9 cellular contexts compared by ENCODE assay signal in genomic region chr1:235952950-235953615, GRCh38.
DNase-seq lines count a peak whose midpoint lies in the region; ATAC-seq and TF ChIP-seq lines count a peak whose summit lies in the region.
"Had no signal": no experiment of that assay in that cellular context is flagged by ENCODE, and none has a peak within 500 bp of the region (broad histone marks: within the 10 kb centered on the region; RNA-seq: fewer than 3 reads in every experiment).

No MANE protein-coding gene starts in this region.

- H3K4me1 Mint-ChIP-seq in Caco-2 (ENCODE audit: low read depth, unreplicated experiment), result peaks cover 8% of the 10 kb centered on the region

- CTCF ChIA-PET in Caco-2 (lab: Charles Lee), result interaction anchor here (0.6 kb wide), 1 partner anchor 48 kb away, joined by 3 read pairs; no protein-coding TSS in a partner anchor

- H3K27ac Mint-ChIP-seq in Caco-2 (ENCODE audit: unreplicated experiment), result no peak overlapping the region

- DNase-seq in GM12865 (ENCODE audit: low read depth) (peak; percentile 81), KBM-7 (peak; percentile 24), glomerular visceral epithelial cell (ENCODE audit: extremely low spot score) (peak; percentile 35), Caco-2 (no peak), NCI-H146 (lab: John Stamatoyannopoulos, UW) (no peak), NCI-H187 (lab: John Stamatoyannopoulos, UW) (no peak)
- DNase-seq: upper lobe of right lung had no signal

- TF ChIP-seq CTCF in GM12865 (IDR thresholded peaks at IDR 0.05; ENCODE audit: insufficient read depth, low read depth, low read length, missing control alignments), result no peak
- TF ChIP-seq CTCF in Caco-2 (IDR thresholded peaks at IDR 0.05; ENCODE audit: insufficient read depth in 1 of 2, low read depth in 1 of 2, low read length in 1 of 2, severe bottlenecking in 1 of 2, unreplicated experiment in 1 of 2), result no peak

- no peak overlapping the region for H3K4me3 Mint-ChIP-seq in Caco-2 (ENCODE audit: unreplicated experiment)

- H3K36me3 Mint-ChIP-seq in Caco-2 (ENCODE audit: insufficient read depth, unreplicated experiment), result no peaks in the 10 kb centered on the region

- no TSS peak for BruUV-seq in Caco-2 (replicated peaks; lab: Mats Ljungman, UMichigan)

- no peaks in the 10 kb centered on the region for H3K9me3 ChIP-seq in Caco-2
- H3K9me3 ChIP-seq: upper lobe of right lung had no signal

- no peaks in the 10 kb centered on the region for H3K4me1 ChIP-seq in Caco-2

- H3K27me3 Mint-ChIP-seq in Caco-2 (ENCODE audit: insufficient read depth, unreplicated experiment), result no peaks in the 10 kb centered on the region

- POLR2A ChIA-PET in Caco-2 (lab: Charles Lee), result no interaction called here

- no peak overlapping the region for H3K4me3 ChIP-seq in GM12865 (ENCODE audit: low read depth, low read length)
- no peak overlapping the region for H3K4me3 ChIP-seq in Caco-2 (ENCODE audit: low read depth, low read length)
- H3K4me3 ChIP-seq: upper lobe of right lung had no signal

- no peaks in the 10 kb centered on the region for H3K36me3 ChIP-seq in Caco-2 (ENCODE audit: control insufficient read depth, insufficient read depth, low read length)
- H3K36me3 ChIP-seq: upper lobe of right lung had no signal

- no peaks in the 10 kb centered on the region for H3K27me3 ChIP-seq in Caco-2 (replicated peaks; ENCODE audit: control insufficient read depth, insufficient read depth, low read length)
- H3K27me3 ChIP-seq: upper lobe of right lung had no signal

- no peaks in the 10 kb centered on the region for H3K9me3 Mint-ChIP-seq in Caco-2 (ENCODE audit: unreplicated experiment)

- in situ Hi-C loops in KBM-7 (cut with MboI; ENCODE audit: low pct_unique_long_range_greater_than_20kb, low sequenced_read_pairs), result no loop called here

- ATAC-seq in GM21423 (IDR thresholded peaks at IDR 0.05; ENCODE audit: unreplicated experiment) (peak; percentile 46), HG03139 (IDR thresholded peaks at IDR 0.05; ENCODE audit: unreplicated experiment) (no peak)
- ATAC-seq: upper lobe of right lung had no signal

- intact Hi-C loops in Caco-2 (cut with micrococcal nuclease; ENCODE audit: unreplicated experiment), result no loop called here

Comparison
In these comparisons a context has a peak if more than half of its experiments do, and no peak if none do; other contexts are left out.
1. DNase-seq: peak in GM12865 (single experiment), KBM-7 (single experiment) and glomerular visceral epithelial cell (single experiment); none in Caco-2 (0 of 2), NCI-H146 (single experiment) and NCI-H187 (0 of 2).